In genomic region chr3:196431193-196432136, GRCh38 we compare ENCODE assay signal across 8 cellular contexts. TPM values are rescaled to one million over a fixed set of nuclear protein-coding genes. Genes with fewer than 3 reads are reported as not detected.
DNase-seq lines count a peak whose midpoint lies in the region; ATAC-seq and FAIRE-seq lines count a peak whose summit lies in the region.

No MANE protein-coding gene starts in this region.

- H3K4me3 ChIP-seq in adipocyte (ENCODE audit: low read length): peak overlapping the region; percentile 86

- no peaks in the 10 kb centered on the region for H3K9me3 ChIP-seq in adipocyte (ENCODE audit: control insufficient read depth, low read length)

- FAIRE-seq in RCC 7860 (lab: Jason Lieb, UNC): peak; percentile 76

- ATAC-seq in GM19397 (IDR thresholded peaks at IDR 0.05; ENCODE audit: unreplicated experiment) (peak; percentile 21), HG03460 (IDR thresholded peaks at IDR 0.05; ENCODE audit: unreplicated experiment) (peak; percentile 25), left cardiac atrium (peak; percentile 42 to 57), HG03139 (IDR thresholded peaks at IDR 0.05; ENCODE audit: unreplicated experiment) (no peak)

- H3K4me1 ChIP-seq in adipocyte (ENCODE audit: control insufficient read depth, insufficient read depth, low read length): peaks cover 6% of the 10 kb centered on the region

- no peaks in the 10 kb centered on the region for H3K36me3 ChIP-seq in adipocyte (ENCODE audit: control insufficient read depth, insufficient read depth, low read length, severe bottlenecking)

- H3K27me3 ChIP-seq in adipocyte (replicated peaks; ENCODE audit: control insufficient read depth, insufficient read depth, low read length): no peaks in the 10 kb centered on the region

- intact Hi-C loops in left cardiac atrium (cut with DNase I) (loop anchor here in 1 of 2 donors (5.0 kb wide), 1 partner anchor 71 kb away; the partner anchor contains the start of gene RNF168), posterior cingulate gyrus (cut with DNase I) (loop anchor here (2.0 kb wide), 2 partner anchors 71 to 113 kb away; partner anchors contain the start of genes DYNLT2B and RNF168)

- H3K9ac ChIP-seq in adipocyte (ENCODE audit: low read length): peak overlapping the region; percentile 99

- peak; percentile 76 for DNase-seq in COLO829 (ENCODE audit: low spot score)
- peak; percentile 54 for DNase-seq in RCC 7860 (ENCODE audit: low spot score)
- peak; percentile 80 for DNase-seq in adipocyte (ENCODE audit: low read depth)
- peak; percentile 43 for DNase-seq in left cardiac atrium
- DNase-seq in posterior cingulate gyrus: peak in 8 of 10 donors; percentile 6 to 86 (median 20)

RNA-seq across cellular contexts. Expression of gene UBXN7, which starts 0.8 kb away (rescaled TPM):
- 10 to 100 TPM; 29.5 to 37.4 TPM for total RNA-seq in left cardiac atrium

Comparison
In these comparisons a context has a peak if more than half of its experiments do, and no peak if none do; other contexts are left out.
1. DNase-seq: peak in every context shown above with its lines; median percentile 80 in adipocyte; 76 in COLO829; 54 in RCC 7860; 43 in left cardiac atrium; 20 in posterior cingulate gyrus.